11 cellular contexts compared by ENCODE assay signal in the genomic region with DNA sequence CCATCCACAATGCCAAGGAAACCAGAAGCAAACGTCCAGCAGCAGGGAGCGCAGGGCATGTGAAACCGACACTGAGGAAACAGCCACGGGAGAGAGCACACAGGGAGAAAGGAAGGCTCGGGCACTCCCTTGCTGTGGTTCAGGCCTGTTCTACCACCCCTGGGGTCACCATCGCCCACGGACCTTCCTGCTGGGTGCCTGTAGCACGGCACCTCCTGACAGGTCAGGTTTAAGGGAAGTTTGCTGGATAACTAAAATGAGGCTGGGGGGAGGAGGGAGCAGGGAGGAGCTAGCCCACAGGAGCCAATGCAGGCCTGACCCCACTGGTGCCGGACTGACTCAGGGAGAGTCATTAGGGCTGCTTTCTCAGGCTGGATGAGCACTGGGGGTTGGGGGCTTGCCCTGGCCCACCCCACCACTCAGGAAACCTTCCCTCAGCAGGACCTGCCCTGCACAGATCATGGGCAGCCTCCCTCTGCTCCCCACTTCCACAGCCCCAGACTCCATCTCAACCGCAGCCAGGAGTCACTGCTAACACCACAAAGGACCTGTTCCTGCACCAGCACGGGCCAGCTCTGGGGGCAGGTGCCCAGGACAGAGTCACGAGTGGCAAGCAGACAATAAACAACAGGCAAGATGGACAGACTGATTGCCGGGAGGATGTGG. TPM values are rescaled to one million over a fixed set of nuclear protein-coding genes. Genes with fewer than 3 reads are reported as not detected.
DNase-seq lines count a peak whose midpoint lies in the region; ATAC-seq, FAIRE-seq and TF ChIP-seq lines count a peak whose summit lies in the region.
"Had no signal": no experiment of that assay in that cellular context is flagged by ENCODE, and none has a peak within 500 bp of the region (broad histone marks: within the 10 kb centered on the region; RNA-seq: fewer than 3 reads in every experiment).

No MANE protein-coding gene starts in this region.

- no peak for ATAC-seq in GM18517 (IDR thresholded peaks at IDR 0.05; ENCODE audit: unreplicated experiment)

- 57 to 66% (median 60%) methylated on average over 12 to 13 of the region's 13 CpGs for WGBS in small intestine, 3 donors

- H3K4me1 ChIP-seq in fibroblast of lung (ENCODE audit: control insufficient read depth, extremely low read depth, insufficient read depth, low read length) (peaks cover 41% of the 10 kb centered on the region), small intestine (ENCODE audit: control insufficient read depth in 2 of 2, insufficient read depth in 1 of 2, low read depth in 1 of 2, low read length in 1 of 2) (peaks cover 13 to 23% of the 10 kb centered on the region in 2 donors)

- peaks cover 18% of the 10 kb centered on the region for H3K36me3 Mint-ChIP-seq in activated T-cell treated with anti-CD3 and anti-CD28 coated beads, Interleukin-2, amount 50 U/mL, for 24 hours (ENCODE audit: low read depth)

- no peaks in the 10 kb centered on the region for H3K27me3 ChIP-seq in fibroblast of lung (ENCODE audit: control insufficient read depth, insufficient read depth, low read length)
- no peaks in the 10 kb centered on the region for H3K27me3 ChIP-seq in small intestine (ENCODE audit: control insufficient read depth in 2 of 2, insufficient read depth in 2 of 2, low read length in 2 of 2)
- H3K27me3 ChIP-seq: thyroid gland had no signal

- no peaks in the 10 kb centered on the region for H3K9me3 Mint-ChIP-seq in activated T-cell treated with anti-CD3 and anti-CD28 coated beads, Interleukin-2, amount 50 U/mL, for 24 hours

- no peak overlapping the region for H3K9ac ChIP-seq in fibroblast of lung (ENCODE audit: insufficient read depth, low read length)

- no peaks in the 10 kb centered on the region for H4K20me1 ChIP-seq in fibroblast of lung (ENCODE audit: control insufficient read depth, extremely low read depth, insufficient read depth, low read length)

- no peaks in the 10 kb centered on the region for H3K27me3 Mint-ChIP-seq in activated T-cell treated with anti-CD3 and anti-CD28 coated beads, Interleukin-2, amount 50 U/mL, for 24 hours

- peak overlapping the region; percentile 84 for H3K4me3 Mint-ChIP-seq in activated T-cell treated with anti-CD3 and anti-CD28 coated beads, Interleukin-2, amount 50 U/mL, for 24 hours

- H3K4me1 Mint-ChIP-seq in activated T-cell treated with anti-CD3 and anti-CD28 coated beads, Interleukin-2, amount 50 U/mL, for 24 hours (ENCODE audit: low read depth) = peaks cover 60% of the 10 kb centered on the region

- no peak overlapping the region for H2AFZ ChIP-seq in fibroblast of lung (ENCODE audit: low read length)

- peaks cover 8% of the 10 kb centered on the region for H3K36me3 ChIP-seq in fibroblast of lung (ENCODE audit: control insufficient read depth, insufficient read depth, low read length)
- no peaks in the 10 kb centered on the region for H3K36me3 ChIP-seq in small intestine (ENCODE audit: control insufficient read depth in 2 of 2, insufficient read depth in 2 of 2, low read length in 2 of 2)
- H3K36me3 ChIP-seq: thyroid gland had no signal

- no peaks in the 10 kb centered on the region for H3K9me3 ChIP-seq in fibroblast of lung (ENCODE audit: control insufficient read depth, insufficient read depth, low read depth, low read length)
- H3K9me3 ChIP-seq in small intestine (ENCODE audit: control insufficient read depth, low read depth) = no peaks in the 10 kb centered on the region
- H3K9me3 ChIP-seq: thyroid gland had no signal

- DNase-seq in activated T-cell treated with anti-CD3 and anti-CD28 coated beads, Interleukin-2, amount 50 U/mL, for 24 hours = no peak
- no peak for DNase-seq in activated T-cell treated with anti-CD3 and anti-CD28 coated beads, Interleukin-2, amount 50 U/mL, for 48 hours
- DNase-seq in fibroblast of lung (ENCODE audit: low read depth in 2 of 2) (no peak), small intestine (no peak), NOMO-1 (lab: John Stamatoyannopoulos, UW; ENCODE audit: unreplicated experiment in 2 of 2) (no peak), HuH-7 (ENCODE audit: low spot score) (no peak)
- DNase-seq: H7, thyroid gland had no signal

- H3K27ac ChIP-seq in VCaP (peak overlapping the region; percentile 98; the same call in 1 of the 2 replicates), fibroblast of lung (ENCODE audit: insufficient read depth, low read length) (no peak overlapping the region), small intestine (ENCODE audit: low read depth in 1 of 2, low read length in 1 of 2) (peak overlapping the region; percentile 10 to 98)
- H3K27ac ChIP-seq: thyroid gland had no signal

- H3K79me2 ChIP-seq in fibroblast of lung (ENCODE audit: control insufficient read depth, insufficient read depth, low read length) = peaks cover 53% of the 10 kb centered on the region

- FAIRE-seq in small intestine (lab: Jason Lieb, UNC) = no peak
- FAIRE-seq: GM12892 had no signal

- no peak for TF ChIP-seq CTCF in VCaP (conservative IDR thresholded peaks at IDR 0.05)
- TF ChIP-seq CTCF in fibroblast of lung (conservative IDR thresholded peaks at IDR 0.05 in 1 of 2, IDR thresholded peaks at IDR 0.05 in 1 of 2; ENCODE audit: low read depth in 1 of 2, low read length in 2 of 2) = no peak

- peak overlapping the region in 1 of 4 experiments; percentile 90 for H3K4me3 ChIP-seq in fibroblast of lung (replicated peaks in 1 of 4; ENCODE audit: control extremely low read depth in 1 of 4, insufficient read depth in 1 of 4, low read depth in 3 of 4, low read length in 4 of 4)
- H3K4me3 ChIP-seq in small intestine (ENCODE audit: low read depth in 1 of 2, low read length in 2 of 2) = peak overlapping the region in 1 of 2 donors; percentile 92
- H3K4me3 ChIP-seq: thyroid gland had no signal

- H3K27ac Mint-ChIP-seq in activated T-cell treated with anti-CD3 and anti-CD28 coated beads, Interleukin-2, amount 50 U/mL, for 24 hours = peak overlapping the region; percentile 81

- peak overlapping the region; percentile 78 for H3K4me2 ChIP-seq in fibroblast of lung (ENCODE audit: extremely low read depth, insufficient read depth, low read length)

RNA-seq across cellular contexts. Expression of a gene that starts 2.3 kb away (rescaled TPM):
- total RNA-seq in fibroblast of lung = 20.8 and 27.9 TPM in 2 replicates
- polyA plus RNA-seq in fibroblast of lung (16.4 and 16.7 TPM in 2 replicates), small intestine (100 to 1,000 TPM in 1 of 3 donors, 10 to 100 TPM in 2; 47.1 to 131 (median 81.1) TPM)
- 17.6 and 20.6 TPM in 2 replicates for polyA plus RNA-seq in fibroblast of lung (2012)
- 16.2 and 19.7 TPM in 2 replicates for polyA minus RNA-seq in fibroblast of lung (ENCODE audit: low replicate concordance)

RNA-seq across cellular contexts. Expression of a gene that starts 15.8 kb away (rescaled TPM):
- total RNA-seq in fibroblast of lung = 6.4 and 8.4 TPM in 2 replicates
- polyA plus RNA-seq in fibroblast of lung (3.5 and 3.7 TPM in 2 replicates), small intestine (1 to 10 TPM; 2.5 to 4.3 (median 3.0) TPM)
- 12.4 and 12.9 TPM in 2 replicates for polyA plus RNA-seq in fibroblast of lung (2012)
- 11.4 and 14.8 TPM in 2 replicates for polyA minus RNA-seq in fibroblast of lung (ENCODE audit: low replicate concordance)

RNA-seq across cellular contexts. Expression of a gene that starts 25.5 kb away (rescaled TPM):
- 0.77 and 0.99 TPM in 2 replicates for total RNA-seq in fibroblast of lung
- polyA plus RNA-seq in fibroblast of lung = 0.37 and 0.86 TPM in 2 replicates
- 1.2 and 3.3 TPM in 2 replicates for polyA plus RNA-seq in fibroblast of lung (2012)
- polyA minus RNA-seq in fibroblast of lung (ENCODE audit: low replicate concordance) = 0.27 and 1.4 TPM in 2 replicates
- polyA plus RNA-seq in small intestine = 1 to 10 TPM; 3.6 to 7.3 (median 5.8) TPM

RNA-seq across cellular contexts. Expression of a gene that starts 27.0 kb away (rescaled TPM):
- total RNA-seq in fibroblast of lung = 52.0 and 55.2 TPM in 2 replicates
- polyA plus RNA-seq in fibroblast of lung = 28.2 and 40.5 TPM in 2 replicates
- polyA plus RNA-seq in fibroblast of lung (2012) = 48.5 and 62.9 TPM in 2 replicates
- 58.5 and 85.6 TPM in 2 replicates for polyA minus RNA-seq in fibroblast of lung (ENCODE audit: low replicate concordance)
- polyA plus RNA-seq in small intestine = 10 to 100 TPM; 35.3 to 48.6 (median 47.5) TPM

RNA-seq across cellular contexts. Expression of a gene that starts 59.0 kb away (rescaled TPM):
- 35.7 and 48.9 TPM in 2 replicates for total RNA-seq in fibroblast of lung
- polyA plus RNA-seq in fibroblast of lung = 29.2 and 29.6 TPM in 2 replicates
- polyA plus RNA-seq in fibroblast of lung (2012) = 36.3 and 40.0 TPM in 2 replicates
- 72.3 and 78.4 TPM in 2 replicates for polyA minus RNA-seq in fibroblast of lung (ENCODE audit: low replicate concordance)
- 10 to 100 TPM; 37.0 to 52.3 (median 43.7) TPM for polyA plus RNA-seq in small intestine
